Comparison of ENCODE assay signal across 1 cellular context in genomic region chr3:17431004-17431403, GRCh38.
TF ChIP-seq lines count a peak whose summit lies in the region.

No MANE protein-coding gene starts in this region.

TF ChIP-seq in SK-N-SH treated with all-trans-retinoic acid at 6 μM for 48 hours, 23 proteins besides CTCF, POLR2A, EP300 and RAD21 (continued from another document):
- TF ChIP-seq RARB (CRISPR knock-in tag; IDR thresholded peaks at IDR 0.05) (no peak), ISL1 (CRISPR knock-in tag; IDR thresholded peaks at IDR 0.05) (no peak), ZNF565 (CRISPR knock-in tag; conservative IDR thresholded peaks at IDR 0.05; ENCODE audit: low read depth) (no peak), GLIS3 (CRISPR knock-in tag; IDR thresholded peaks at IDR 0.05) (no peak), TCF4 (CRISPR knock-in tag; IDR thresholded peaks at IDR 0.05; ENCODE audit: borderline replicate concordance) (no peak), TOX (CRISPR knock-in tag; IDR thresholded peaks at IDR 0.05; ENCODE audit: borderline replicate concordance) (no peak), ZC3H10 (CRISPR knock-in tag; IDR thresholded peaks at IDR 0.05) (no peak), ESRRG (CRISPR knock-in tag; IDR thresholded peaks at IDR 0.05) (no peak), ZNF8 (CRISPR knock-in tag; IDR thresholded peaks at IDR 0.05) (no peak), CSDC2 (CRISPR knock-in tag; IDR thresholded peaks at IDR 0.05) (no peak), BACH2 (CRISPR knock-in tag; IDR thresholded peaks at IDR 0.05; ENCODE audit: borderline replicate concordance) (no peak), ZNF70 (CRISPR knock-in tag; IDR thresholded peaks at IDR 0.05) (no peak), ARNTL (CRISPR knock-in tag; IDR thresholded peaks at IDR 0.05; ENCODE audit: borderline replicate concordance, low read depth) (no peak), PPARA (CRISPR knock-in tag; IDR thresholded peaks at IDR 0.05; ENCODE audit: borderline replicate concordance) (no peak)
- TF ChIP-seq, protein P1, sequence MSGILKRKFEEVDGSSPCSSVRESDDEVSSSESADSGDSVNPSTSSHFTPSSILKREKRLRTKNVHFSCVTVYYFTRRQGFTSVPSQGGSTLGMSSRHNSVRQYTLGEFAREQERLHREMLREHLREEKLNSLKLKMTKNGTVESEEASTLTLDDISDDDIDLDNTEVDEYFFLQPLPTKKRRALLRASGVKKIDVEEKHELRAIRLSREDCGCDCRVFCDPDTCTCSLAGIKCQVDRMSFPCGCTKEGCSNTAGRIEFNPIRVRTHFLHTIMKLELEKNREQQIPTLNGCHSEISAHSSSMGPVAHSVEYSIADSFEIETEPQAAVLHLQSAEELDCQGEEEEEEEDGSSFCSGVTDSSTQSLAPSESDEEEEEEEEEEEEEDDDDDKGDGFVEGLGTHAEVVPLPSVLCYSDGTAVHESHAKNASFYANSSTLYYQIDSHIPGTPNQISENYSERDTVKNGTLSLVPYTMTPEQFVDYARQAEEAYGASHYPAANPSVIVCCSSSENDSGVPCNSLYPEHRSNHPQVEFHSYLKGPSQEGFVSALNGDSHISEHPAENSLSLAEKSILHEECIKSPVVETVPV (CRISPR knock-in tag; IDR thresholded peaks at IDR 0.05), result no peak
